In genomic region chrX:120365320-120365719, GRCh38 we compare ENCODE assay signal across 8 cellular contexts. TPM values are rescaled to one million over a fixed set of nuclear protein-coding genes. Genes with fewer than 3 reads are reported as not detected.
DNase-seq lines count a peak whose midpoint lies in the region; ATAC-seq and TF ChIP-seq lines count a peak whose summit lies in the region.

No MANE protein-coding gene starts in this region.

- peaks cover 9% of the 10 kb centered on the region for H3K4me1 Mint-ChIP-seq in glutamatergic neuron (ENCODE audit: low read depth, unreplicated experiment)

- no peak overlapping the region for H3K4me3 Mint-ChIP-seq in glutamatergic neuron (ENCODE audit: unreplicated experiment)

- ATAC-seq in GM19351 (IDR thresholded peaks at IDR 0.05; ENCODE audit: unreplicated experiment) (peak; percentile 79), sciatic nerve (peak; percentile 37), HG03039 (IDR thresholded peaks at IDR 0.05; ENCODE audit: unreplicated experiment) (no peak)

- no peak overlapping the region for H3K27ac Mint-ChIP-seq in glutamatergic neuron (ENCODE audit: unreplicated experiment)

- peak; percentile 36 for TF ChIP-seq CTCF in glutamatergic neuron (IDR thresholded peaks at IDR 0.05; ENCODE audit: partially characterized antibody, unreplicated experiment)

- no peaks in the 10 kb centered on the region for H3K27me3 Mint-ChIP-seq in glutamatergic neuron (ENCODE audit: unreplicated experiment)

- H3K9me3 Mint-ChIP-seq in glutamatergic neuron (ENCODE audit: unreplicated experiment) = no peaks in the 10 kb centered on the region

- intact Hi-C loops in sciatic nerve (cut with DNase I) = no loop called here

- no peaks in the 10 kb centered on the region for H3K36me3 Mint-ChIP-seq in glutamatergic neuron (ENCODE audit: unreplicated experiment)

- DNase-seq in CD1c-positive myeloid dendritic cell (ENCODE audit: extremely low spot score) (peak; percentile 6), NCI-H2029 treated with DMSO at 0.1 percent for 48 hours (lab: John Stamatoyannopoulos, UW) (peak; percentile 6), activated T-cell treated with anti-CD3 and anti-CD28 coated beads for 24 hours (ENCODE audit: low read depth) (peak; percentile 11), glutamatergic neuron (peak; percentile 58), sciatic nerve (ENCODE audit: low spot score) (peak; percentile 66), cerebellum (ENCODE audit: low spot score) (no peak)

RNA-seq across cellular contexts. Expression of gene ATP1B4, which starts 3.4 kb away (rescaled TPM):
- total RNA-seq in glutamatergic neuron (ENCODE audit: unreplicated experiment) (not detected), sciatic nerve (not detected), cerebellum (not detected)

RNA-seq across cellular contexts. Expression of gene TMEM255A, which starts 54.1 kb away (rescaled TPM):
- total RNA-seq in glutamatergic neuron (ENCODE audit: unreplicated experiment) = 7.6 TPM
- total RNA-seq in sciatic nerve = 16.4 TPM
- 2.1 TPM for total RNA-seq in cerebellum
